Comparison of ENCODE assay signal across 8 cellular contexts in the genomic region with DNA sequence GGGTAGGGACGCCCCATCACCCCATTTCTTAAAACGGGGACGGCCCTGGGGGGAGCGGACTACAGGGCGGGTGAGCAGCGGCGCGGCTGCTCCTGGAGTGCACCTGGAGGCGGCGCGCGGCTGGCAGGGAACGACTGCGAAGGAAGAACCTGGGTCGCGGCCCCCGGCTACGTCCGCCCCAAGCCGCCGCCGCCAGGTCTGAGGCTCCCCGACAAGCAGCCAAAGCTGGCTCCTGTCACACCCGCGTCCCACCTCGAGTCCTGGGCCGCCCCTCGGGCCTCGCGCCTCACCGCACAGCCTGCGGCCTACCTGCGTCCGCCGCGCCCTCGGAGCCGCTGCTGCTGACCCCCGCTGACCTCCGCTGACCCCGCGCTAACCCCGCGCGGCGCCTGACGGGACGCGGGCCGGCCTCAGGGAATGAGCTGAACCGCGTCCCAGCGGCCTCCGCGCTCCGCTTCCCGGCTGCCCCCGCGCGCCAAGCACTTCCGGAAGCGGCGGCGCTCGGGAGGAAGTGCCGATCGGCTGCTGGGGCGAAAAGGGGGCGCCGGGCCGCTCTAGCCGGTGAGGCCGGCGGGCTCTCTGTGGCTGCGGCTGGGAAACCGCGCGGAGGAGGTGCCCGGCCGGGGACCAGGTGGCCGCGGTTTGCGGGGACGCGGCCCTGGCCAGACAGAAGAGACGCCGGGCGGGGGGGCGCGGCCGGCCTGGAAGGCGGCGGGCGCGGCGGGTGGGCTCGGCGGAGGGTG. TPM values are rescaled to one million over a fixed set of nuclear protein-coding genes. Genes with fewer than 3 reads are reported as not detected.
A peak's percentile ranks its signal among the peaks of the same experiment; 100 is the strongest.
DNase-seq lines count a peak whose midpoint lies in the region; ATAC-seq and TF ChIP-seq lines count a peak whose summit lies in the region.

A gene with protein sequence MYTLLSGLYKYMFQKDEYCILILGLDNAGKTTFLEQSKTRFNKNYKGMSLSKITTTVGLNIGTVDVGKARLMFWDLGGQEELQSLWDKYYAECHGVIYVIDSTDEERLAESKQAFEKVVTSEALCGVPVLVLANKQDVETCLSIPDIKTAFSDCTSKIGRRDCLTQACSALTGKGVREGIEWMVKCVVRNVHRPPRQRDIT (minus strand): TSS at position 419 of the 743 bp plus-strand sequence. CDS start 885 bp downstream, outside the sequence.
A gene with protein sequence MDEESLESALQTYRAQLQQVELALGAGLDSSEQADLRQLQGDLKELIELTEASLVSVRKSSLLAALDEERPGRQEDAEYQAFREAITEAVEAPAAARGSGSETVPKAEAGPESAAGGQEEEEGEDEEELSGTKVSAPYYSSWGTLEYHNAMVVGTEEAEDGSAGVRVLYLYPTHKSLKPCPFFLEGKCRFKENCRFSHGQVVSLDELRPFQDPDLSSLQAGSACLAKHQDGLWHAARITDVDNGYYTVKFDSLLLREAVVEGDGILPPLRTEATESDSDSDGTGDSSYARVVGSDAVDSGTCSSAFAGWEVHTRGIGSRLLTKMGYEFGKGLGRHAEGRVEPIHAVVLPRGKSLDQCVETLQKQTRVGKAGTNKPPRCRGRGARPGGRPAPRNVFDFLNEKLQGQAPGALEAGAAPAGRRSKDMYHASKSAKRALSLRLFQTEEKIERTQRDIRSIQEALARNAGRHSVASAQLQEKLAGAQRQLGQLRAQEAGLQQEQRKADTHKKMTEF (plus strand): TSS at position 482 of the 743 bp plus-strand sequence. CDS start 542 bp downstream, outside the sequence.

- H3K4me3 Mint-ChIP-seq in activated naive CD8-positive, alpha-beta T cell treated with anti-CD3 and anti-CD28 coated beads for 36 hours = peak within 1 kb of the TSS; percentile 89

- peaks cover 51% of the 10 kb centered on the region for H3K36me3 Mint-ChIP-seq in activated naive CD8-positive, alpha-beta T cell treated with anti-CD3 and anti-CD28 coated beads for 36 hours

- ATAC-seq in HG02571 (IDR thresholded peaks at IDR 0.05; ENCODE audit: unreplicated experiment) (peak; percentile 74), Right ventricle myocardium inferior (peak; percentile 97)

- H3K9ac ChIP-seq in SU-DHL-6 (ENCODE audit: low read length) = peak within 1 kb of the TSS; percentile 89

- TF ChIP-seq EP300 in ovary (IDR thresholded peaks at IDR 0.05) = no peak

- TF ChIP-seq POLR2A in ovary (IDR thresholded peaks at IDR 0.05) = peak; percentile 38

- peak within 1 kb of the TSS; percentile 34 for H2AFZ ChIP-seq in SU-DHL-6 (ENCODE audit: low read depth, low read length, severe bottlenecking)

- peaks cover 30% of the 10 kb centered on the region for H3K4me1 Mint-ChIP-seq in activated naive CD8-positive, alpha-beta T cell treated with anti-CD3 and anti-CD28 coated beads for 36 hours

- no peaks in the 10 kb centered on the region for H3K27me3 ChIP-seq in SU-DHL-6 (ENCODE audit: low read length)
- H3K27me3 ChIP-seq in ovary = no peaks in the 10 kb centered on the region
- H3K27me3 ChIP-seq in thymus (ENCODE audit: control insufficient read depth, insufficient read depth) = no peaks in the 10 kb centered on the region

- 0 out of 2 replicates have a peak, but pooled peaks cover 4% of the 10 kb centered on the region for H4K20me1 ChIP-seq in SU-DHL-6 (ENCODE audit: low read depth, low read length)

- H3K36me3 ChIP-seq in SU-DHL-6 (ENCODE audit: low read length) = peaks cover 15% of the 10 kb centered on the region
- H3K36me3 ChIP-seq in ovary = peaks cover 2% of the 10 kb centered on the region
- H3K36me3 ChIP-seq in thymus (ENCODE audit: control insufficient read depth, insufficient read depth) = peaks cover 47% of the 10 kb centered on the region

- H3K9me3 ChIP-seq in SU-DHL-6 (ENCODE audit: insufficient read depth, low read length) (no peaks in the 10 kb centered on the region), ovary (no peaks in the 10 kb centered on the region), thymus (ENCODE audit: control insufficient read depth) (no peaks in the 10 kb centered on the region)

- peak within 1 kb of the TSS; percentile 79 for H3K27ac Mint-ChIP-seq in activated naive CD8-positive, alpha-beta T cell treated with anti-CD3 and anti-CD28 coated beads for 36 hours

- peak; percentile 60 for DNase-seq in GM04504 (ENCODE audit: low read depth)
- peak; percentile 85 for DNase-seq in NCI-H1105 (lab: John Stamatoyannopoulos, UW)
- peak; percentile 92 for DNase-seq in activated naive CD8-positive, alpha-beta T cell treated with anti-CD3 and anti-CD28 coated beads for 36 hours
- peak; percentile 95 for DNase-seq in Right ventricle myocardium inferior (ENCODE audit: missing footprints)
- DNase-seq in ovary = peak; percentile 85 to 95 (median 90)

- intact Hi-C loops in Right ventricle myocardium inferior (cut with DNase I) = no loop called here
- intact Hi-C loops in ovary (cut with DNase I) = loop anchor here in 1 of 4 donors (2.0 kb wide), 1 partner anchor 31 kb away; the partner anchor contains the start of gene SLC2A4RG

- TF ChIP-seq CTCF in SU-DHL-6 (IDR thresholded peaks at IDR 0.05; ENCODE audit: insufficient read depth, low read length, poor library complexity, severe bottlenecking) (no peak), ovary (IDR thresholded peaks at IDR 0.05) (peak in 1 of 3 donors; percentile 8)

- H3K4me1 ChIP-seq in ovary (ENCODE audit: insufficient read depth) (peaks cover 8% of the 10 kb centered on the region), thymus (ENCODE audit: control insufficient read depth, insufficient read depth, low read length) (peaks cover 20% of the 10 kb centered on the region)

- no peaks in the 10 kb centered on the region for H3K27me3 Mint-ChIP-seq in activated naive CD8-positive, alpha-beta T cell treated with anti-CD3 and anti-CD28 coated beads for 36 hours

- no peaks in the 10 kb centered on the region for H3K9me2 ChIP-seq in SU-DHL-6 (replicated peaks; ENCODE audit: insufficient read depth, low read length)

- 0% methylated on average over 50 to 98 of the region's 98 CpGs for WGBS in ovary, 3 donors
- WGBS in thymus = under 1% methylated on average over 98 of the region's 98 CpGs

- H3K4me2 ChIP-seq in SU-DHL-6 (ENCODE audit: low read depth, low read length, poor library complexity, severe bottlenecking) = peak within 1 kb of the TSS; percentile 68

- peak within 1 kb of the TSS; percentile 38 for H3K27ac ChIP-seq in SU-DHL-6 (ENCODE audit: low read depth, low read length)
- H3K27ac ChIP-seq in ovary = peak within 1 kb of the TSS; percentile 50 to 88
- H3K27ac ChIP-seq in thymus (ENCODE audit: low read depth) = peak within 1 kb of the TSS; percentile 93

- H3F3A ChIP-seq in SU-DHL-6 (ENCODE audit: insufficient read depth) = 0 out of 2 replicates have a peak, but pooled peaks cover 4% of the 10 kb centered on the region

- peak within 1 kb of the TSS; percentile 79 for H3K4me3 ChIP-seq in SU-DHL-6 (ENCODE audit: insufficient read depth, low read length, poor library complexity, severe bottlenecking)
- peak within 1 kb of the TSS; percentile 83 for H3K4me3 ChIP-seq in ovary
- H3K4me3 ChIP-seq in thymus (ENCODE audit: low read length) = peak within 1 kb of the TSS; percentile 96

- no peaks in the 10 kb centered on the region for H3K9me3 Mint-ChIP-seq in activated naive CD8-positive, alpha-beta T cell treated with anti-CD3 and anti-CD28 coated beads for 36 hours

- peaks cover 56% of the 10 kb centered on the region for H3K79me2 ChIP-seq in SU-DHL-6 (ENCODE audit: insufficient read depth, low read length)

RNA-seq across cellular contexts. Expression of the first gene that starts in this region (rescaled TPM):
- 10 to 100 TPM; 49.5 to 50.1 TPM for total RNA-seq in activated naive CD8-positive, alpha-beta T cell treated with anti-CD3 and anti-CD28 coated beads for 36 hours
- total RNA-seq in Right ventricle myocardium inferior = 34.2 TPM
- total RNA-seq in ovary = 10 to 100 TPM; 25.6 to 59.5 (median 47.4) TPM
- polyA plus RNA-seq in ovary = 10 to 100 TPM; 15.3 to 38.5 TPM
- polyA plus RNA-seq in thymus = 94.0 TPM

RNA-seq across cellular contexts. Expression of the second gene that starts in this region (rescaled TPM):
- 10 to 100 TPM; 22.0 to 22.1 TPM for total RNA-seq in activated naive CD8-positive, alpha-beta T cell treated with anti-CD3 and anti-CD28 coated beads for 36 hours
- total RNA-seq in Right ventricle myocardium inferior (15.1 TPM), ovary (10 to 100 TPM; 14.0 to 25.6 (median 18.9) TPM)
- polyA plus RNA-seq in ovary (10 to 100 TPM in 1 of 2 donors, 1 to 10 TPM in 1; 1.7 to 26.4 TPM), thymus (66.6 TPM)

Comparison
In these comparisons a context has a peak if more than half of its experiments do, and no peak if none do; other contexts are left out.
1. Peak in every context shown above with its lines: DNase-seq, ATAC-seq, H3K4me3 ChIP-seq and H3K27ac ChIP-seq.
2. H3K27ac ChIP-seq: peak in every context shown above with its lines; median percentile 93 in thymus; 69 in ovary; 38 in SU-DHL-6.